Comparison of ENCODE assay signal across 1 cellular context in genomic region chr2:120308038-120308910, GRCh38.
TF ChIP-seq lines count a peak whose summit lies in the region.

No MANE protein-coding gene starts in this region.

TF ChIP-seq in K562, 482 proteins besides CTCF, POLR2A, EP300 and RAD21 (continued from another document):
- peak; percentile 72 for TF ChIP-seq PKNOX1 (IDR thresholded peaks at IDR 0.05)
- TF ChIP-seq, protein P1, sequence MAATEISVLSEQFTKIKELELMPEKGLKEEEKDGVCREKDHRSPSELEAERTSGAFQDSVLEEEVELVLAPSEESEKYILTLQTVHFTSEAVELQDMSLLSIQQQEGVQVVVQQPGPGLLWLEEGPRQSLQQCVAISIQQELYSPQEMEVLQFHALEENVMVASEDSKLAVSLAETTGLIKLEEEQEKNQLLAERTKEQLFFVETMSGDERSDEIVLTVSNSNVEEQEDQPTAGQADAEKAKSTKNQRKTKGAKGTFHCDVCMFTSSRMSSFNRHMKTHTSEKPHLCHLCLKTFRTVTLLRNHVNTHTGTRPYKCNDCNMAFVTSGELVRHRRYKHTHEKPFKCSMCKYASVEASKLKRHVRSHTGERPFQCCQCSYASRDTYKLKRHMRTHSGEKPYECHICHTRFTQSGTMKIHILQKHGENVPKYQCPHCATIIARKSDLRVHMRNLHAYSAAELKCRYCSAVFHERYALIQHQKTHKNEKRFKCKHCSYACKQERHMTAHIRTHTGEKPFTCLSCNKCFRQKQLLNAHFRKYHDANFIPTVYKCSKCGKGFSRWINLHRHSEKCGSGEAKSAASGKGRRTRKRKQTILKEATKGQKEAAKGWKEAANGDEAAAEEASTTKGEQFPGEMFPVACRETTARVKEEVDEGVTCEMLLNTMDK (IDR thresholded peaks at IDR 0.05; ENCODE audit: borderline replicate concordance, insufficient read depth, low read depth, low read length, poor library complexity, severe bottlenecking): no peak
